Comparison of ENCODE assay signal across 8 cellular contexts in genomic region chr11:93784152-93784934, GRCh38. TPM values are rescaled to one million over a fixed set of nuclear protein-coding genes. Genes with fewer than 3 reads are reported as not detected.
DNase-seq lines count a peak whose midpoint lies in the region; ATAC-seq and TF ChIP-seq lines count a peak whose summit lies in the region.

A gene with protein sequence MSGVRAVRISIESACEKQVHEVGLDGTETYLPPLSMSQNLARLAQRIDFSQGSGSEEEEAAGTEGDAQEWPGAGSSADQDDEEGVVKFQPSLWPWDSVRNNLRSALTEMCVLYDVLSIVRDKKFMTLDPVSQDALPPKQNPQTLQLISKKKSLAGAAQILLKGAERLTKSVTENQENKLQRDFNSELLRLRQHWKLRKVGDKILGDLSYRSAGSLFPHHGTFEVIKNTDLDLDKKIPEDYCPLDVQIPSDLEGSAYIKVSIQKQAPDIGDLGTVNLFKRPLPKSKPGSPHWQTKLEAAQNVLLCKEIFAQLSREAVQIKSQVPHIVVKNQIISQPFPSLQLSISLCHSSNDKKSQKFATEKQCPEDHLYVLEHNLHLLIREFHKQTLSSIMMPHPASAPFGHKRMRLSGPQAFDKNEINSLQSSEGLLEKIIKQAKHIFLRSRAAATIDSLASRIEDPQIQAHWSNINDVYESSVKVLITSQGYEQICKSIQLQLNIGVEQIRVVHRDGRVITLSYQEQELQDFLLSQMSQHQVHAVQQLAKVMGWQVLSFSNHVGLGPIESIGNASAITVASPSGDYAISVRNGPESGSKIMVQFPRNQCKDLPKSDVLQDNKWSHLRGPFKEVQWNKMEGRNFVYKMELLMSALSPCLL (plus strand): TSS chr11:93784282. CDS start chr11:93784514, 232 bp downstream.

- peak; percentile 79 for TF ChIP-seq POLR2A in right lobe of liver (IDR thresholded peaks at IDR 0.05)

- no peaks in the 10 kb centered on the region for H3K9me3 ChIP-seq in CD4-positive, alpha-beta memory T cell (ENCODE audit: control insufficient read depth in 1 of 2, low read length in 2 of 2)
- H3K9me3 ChIP-seq in duodenal mucosa (ENCODE audit: control insufficient read depth in 1 of 2, low read length in 2 of 2) (no peaks in the 10 kb centered on the region), right lobe of liver (no peaks in the 10 kb centered on the region)

- peaks cover 17 to 24% of the 10 kb centered on the region in 2 donors for H3K36me3 Mint-ChIP-seq in CD4-positive, alpha-beta memory T cell
- H3K36me3 Mint-ChIP-seq in activated CD4-positive, alpha-beta memory T cell treated with anti-CD3 and anti-CD28 coated beads for 36 hours: peaks cover 20% of the 10 kb centered on the region

- H3K27ac ChIP-seq in CD4-positive, alpha-beta memory T cell (ENCODE audit: low read depth, low read length): peak within 1 kb of the TSS; percentile 84
- peak within 1 kb of the TSS; percentile 95 for H3K27ac ChIP-seq in duodenal mucosa (ENCODE audit: low read depth, low read length)
- H3K27ac ChIP-seq in right lobe of liver: peak within 1 kb of the TSS; percentile 88 to 93 (median 92)

- peaks cover 27 to 45% (median 36%) of the 10 kb centered on the region in 4 donors for H3K4me1 Mint-ChIP-seq in CD4-positive, alpha-beta memory T cell
- H3K4me1 Mint-ChIP-seq in activated CD4-positive, alpha-beta memory T cell treated with anti-CD3 and anti-CD28 coated beads for 36 hours (ENCODE audit: low read depth): peaks cover 43% of the 10 kb centered on the region

- peak; percentile 84 to 91 (median 85) for DNase-seq in CD4-positive, alpha-beta memory T cell
- DNase-seq in NCI-H82 (lab: John Stamatoyannopoulos, UW) (peak; percentile 96), right lobe of liver (peak; percentile 93 to 96 (median 95))
- peak; percentile 95 for DNase-seq in activated CD4-positive, alpha-beta memory T cell treated with anti-CD3 and anti-CD28 coated beads for 36 hours
- peak; percentile 84 to 89 for DNase-seq in stimulated activated CD4-positive, alpha-beta T cell treated with anti-CD3 and anti-CD28 coated beads, Interleukin-4, amount 100 ng/mL, for 4 hours

- peaks cover 3% of the 10 kb centered on the region for H3K36me3 ChIP-seq in CD4-positive, alpha-beta memory T cell (ENCODE audit: insufficient read depth, low read length)
- peaks cover 0 to 11% of the 10 kb centered on the region in 2 donors for H3K36me3 ChIP-seq in duodenal mucosa (ENCODE audit: control insufficient read depth in 1 of 2, insufficient read depth in 2 of 2, low read length in 2 of 2)
- peaks cover 0 to 15% (median 1%) of the 10 kb centered on the region in 4 donors for H3K36me3 ChIP-seq in right lobe of liver

- H3K27me3 ChIP-seq in CD4-positive, alpha-beta memory T cell (ENCODE audit: insufficient read depth, low read length): no peaks in the 10 kb centered on the region
- H3K27me3 ChIP-seq in duodenal mucosa (ENCODE audit: control insufficient read depth in 1 of 2, insufficient read depth in 2 of 2, low read length in 2 of 2) (no peaks in the 10 kb centered on the region), right lobe of liver (no peaks in the 10 kb centered on the region)

- intact Hi-C loops in CD4-positive, alpha-beta memory T cell (cut with micrococcal nuclease): loop anchor here (1.0 to 10.0 kb wide), 5 partner anchors 43 to 709 kb away; partner anchors contain the start of genes ANKRD49, C11orf54, CEP295 and MRE11
- intact Hi-C loops in activated CD4-positive, alpha-beta memory T cell treated with anti-CD3 and anti-CD28 coated beads for 36 hours (cut with micrococcal nuclease): loop anchor here (1.0 kb wide), 5 partner anchors 43 to 709 kb away; partner anchors contain the start of genes ANKRD49, C11orf54, CEP295 and MRE11
- intact Hi-C loops in right lobe of liver (cut with DNase I): loop anchor here in 1 of 2 donors (10.0 kb wide), 1 partner anchor 50 kb away; no protein-coding TSS in a partner anchor

- H3K4me1 ChIP-seq in CD4-positive, alpha-beta memory T cell (ENCODE audit: insufficient read depth, low read length): peaks cover 37% of the 10 kb centered on the region
- H3K4me1 ChIP-seq in duodenal mucosa (ENCODE audit: control insufficient read depth in 1 of 2, insufficient read depth in 2 of 2, low read length in 2 of 2) (peaks cover 21 to 33% of the 10 kb centered on the region in 2 donors), right lobe of liver (peaks cover 0 to 19% (median 5%) of the 10 kb centered on the region in 4 donors)

- CTCF ChIA-PET in CD4-positive, alpha-beta memory T cell (lab: Charles Lee; ENCODE audit: partially characterized antibody): interaction anchor here (0.7 to 3.9 kb wide), 10 partner anchors 12 to 132 kb away, joined by 3 to 60 read pairs (median 4); partner anchors contain the start of genes C11orf54, CEP295 and TAF1D
- CTCF ChIA-PET in activated CD4-positive, alpha-beta memory T cell treated with anti-CD3 and anti-CD28 coated beads for 36 hours (lab: Charles Lee): interaction anchor here (0.5 to 2.4 kb wide), 10 partner anchors 9 to 1467 kb away, joined by 3 to 40 read pairs (median 3); partner anchors contain the start of genes C11orf54 and TAF1D

- no peaks in the 10 kb centered on the region for H3K9me3 Mint-ChIP-seq in CD4-positive, alpha-beta memory T cell
- H3K9me3 Mint-ChIP-seq in activated CD4-positive, alpha-beta memory T cell treated with anti-CD3 and anti-CD28 coated beads for 36 hours: no peaks in the 10 kb centered on the region

- ATAC-seq in GM19438 (IDR thresholded peaks at IDR 0.05; ENCODE audit: low read depth, unreplicated experiment) (peak; percentile 97), HG03575 (IDR thresholded peaks at IDR 0.05; ENCODE audit: extremely low read depth, insufficient number of reproducible peaks, low FRiP score, unreplicated experiment) (peak; percentile 91), right lobe of liver (peak; percentile 99 to 100 (median 99))

- POLR2A ChIA-PET in CD4-positive, alpha-beta memory T cell (lab: Charles Lee; ENCODE audit: partially characterized antibody): interaction anchor here (0.6 to 5.5 kb wide), 16 partner anchors 8 to 1283 kb away, joined by 3 to 180 read pairs (median 4); partner anchors contain the start of genes C11orf54, CEP295, FUT4 and PANX1
- POLR2A ChIA-PET in activated CD4-positive, alpha-beta memory T cell treated with anti-CD3 and anti-CD28 coated beads for 36 hours (lab: Charles Lee): interaction anchor here (0.6 to 4.4 kb wide), 9 partner anchors 12 to 710 kb away, joined by 3 to 126 read pairs (median 4); partner anchors contain the start of genes C11orf54, CEP295, PANX1 and SLC36A4

- H3K27me3 Mint-ChIP-seq in CD4-positive, alpha-beta memory T cell: no peaks in the 10 kb centered on the region
- H3K27me3 Mint-ChIP-seq in activated CD4-positive, alpha-beta memory T cell treated with anti-CD3 and anti-CD28 coated beads for 36 hours: no peaks in the 10 kb centered on the region

- peak within 1 kb of the TSS; percentile 93 to 94 for H3K4me3 ChIP-seq in CD4-positive, alpha-beta memory T cell (ENCODE audit: low read length in 2 of 2)
- H3K4me3 ChIP-seq in duodenal mucosa (ENCODE audit: low read depth in 1 of 2, low read length in 2 of 2): peak within 1 kb of the TSS; percentile 94 to 99
- H3K4me3 ChIP-seq in right lobe of liver: peak within 1 kb of the TSS; percentile 82 to 96 (median 96)

- 0% methylated on average over 34 of the region's 72 CpGs for WGBS in right lobe of liver (ENCODE audit: insufficient coverage, low coverage, low lambda C conversion rate, missing lambda C conversion rate)

- H3K9ac ChIP-seq in duodenal mucosa (ENCODE audit: low read depth in 1 of 2, low read length in 2 of 2): peak within 1 kb of the TSS; percentile 95 to 96

- TF ChIP-seq CTCF in right lobe of liver (IDR thresholded peaks at IDR 0.05): peak; percentile 39 to 50 (median 43)

- peak within 1 kb of the TSS; percentile 93 to 100 (median 98) for H3K4me3 Mint-ChIP-seq in CD4-positive, alpha-beta memory T cell
- peak within 1 kb of the TSS; percentile 94 for H3K4me3 Mint-ChIP-seq in activated CD4-positive, alpha-beta memory T cell treated with anti-CD3 and anti-CD28 coated beads for 36 hours

- peak within 1 kb of the TSS; percentile 68 to 99 (median 97) for H3K27ac Mint-ChIP-seq in CD4-positive, alpha-beta memory T cell
- peak within 1 kb of the TSS; percentile 93 for H3K27ac Mint-ChIP-seq in activated CD4-positive, alpha-beta memory T cell treated with anti-CD3 and anti-CD28 coated beads for 36 hours

RNA-seq across cellular contexts. Expression of the gene that starts here (rescaled TPM):
- 10 to 100 TPM; 73.2 to 78.5 TPM for total RNA-seq in CD4-positive, alpha-beta memory T cell
- 10 to 100 TPM; 11.3 to 30.8 TPM for polyA plus RNA-seq in CD4-positive, alpha-beta memory T cell
- 10 to 100 TPM; 32.3 to 34.7 TPM for total RNA-seq in activated CD4-positive, alpha-beta memory T cell treated with anti-CD3 and anti-CD28 coated beads for 36 hours
- 10 to 100 TPM in 1 of 6 experiments, 1 to 10 TPM in 5; 4.8 to 10.1 (median 8.5) TPM for total RNA-seq in right lobe of liver

Comparison
In these comparisons a context has a peak if more than half of its experiments do, and no peak if none do; other contexts are left out.
1. Peak in every context shown above with its lines: DNase-seq, ATAC-seq, H3K4me3 ChIP-seq and H3K27ac ChIP-seq.